ENCODE assay signal across 16 cellular contexts in genomic region chr9:126752881-126753670, GRCh38.
"Had no signal": no experiment of that assay in that cellular context is flagged by ENCODE, and none has a peak within 500 bp of the region (broad histone marks: within the 10 kb centered on the region; RNA-seq: fewer than 3 reads in every experiment).

No MANE protein-coding gene starts in this region.

- H3K36me3 Mint-ChIP-seq: activated naive CD8-positive, alpha-beta T cell treated with anti-CD3 and anti-CD28 coated beads for 36 hours; brain; naive thymus-derived CD4-positive, alpha-beta T cell had no signal

- H3K27ac ChIP-seq: thoracic aorta had no signal

- H3K27me3 Mint-ChIP-seq: activated CD8-positive, alpha-beta T cell treated with anti-CD3 and anti-CD28 coated beads for 36 hours had no signal

- DNase-seq: activated B cell treated with CpG ODN at 0.5 μM for 24 hours; activated CD4-positive, alpha-beta T cell treated with anti-CD3 and anti-CD28 coated beads for 48 hours; activated CD8-positive, alpha-beta memory T cell treated with anti-CD3 and anti-CD28 coated beads, Interleukin-2, amount 50 U/mL, for 4 hours; activated CD8-positive, alpha-beta T cell treated with anti-CD3 and anti-CD28 coated beads for 36 hours; activated naive CD8-positive, alpha-beta T cell treated with anti-CD3 and anti-CD28 coated beads for 36 hours; activated T-cell treated with anti-CD3 and anti-CD28 coated beads, Interleukin-2, amount 50 U/mL, for 72 hours; effector memory CD4-positive, alpha-beta T cell; mucosa of descending colon; right cardiac atrium; stimulated activated naive CD8-positive, alpha-beta T cell treated with anti-CD3 and anti-CD28 coated beads, Interleukin-15, amount 100 ng/mL, for 72 hours had no signal

- H3K4me3 ChIP-seq: mucosa of descending colon, skin epidermis, thoracic aorta had no signal

- H3K4me3 Mint-ChIP-seq: activated B cell treated with CpG ODN at 0.5 μM for 24 hours; activated CD8-positive, alpha-beta T cell treated with anti-CD3 and anti-CD28 coated beads for 36 hours; activated naive CD8-positive, alpha-beta T cell treated with anti-CD3 and anti-CD28 coated beads for 36 hours; activated T-cell treated with anti-CD3 and anti-CD28 coated beads, Interleukin-2, amount 50 U/mL, for 72 hours; brain; central memory CD8-positive, alpha-beta T cell; dendritic cell treated with granulocyte-macrophage colony-stimulating factor and Interleukin-4, amounts not matched to agents 40 ng/mL and 50 ng/mL, for 4 days; naive thymus-derived CD4-positive, alpha-beta T cell; stimulated activated naive CD8-positive, alpha-beta T cell treated with anti-CD3 and anti-CD28 coated beads, Interleukin-15, amount 100 ng/mL, for 72 hours had no signal

- H3K36me3 ChIP-seq: thoracic aorta had no signal

- ATAC-seq: activated CD8-positive, alpha-beta T cell treated with anti-CD3 and anti-CD28 coated beads for 36 hours; activated T-cell treated with anti-CD3 and anti-CD28 coated beads, Interleukin-2, amount 50 U/mL, for 72 hours; naive thymus-derived CD4-positive, alpha-beta T cell; right cardiac atrium; stimulated activated naive CD8-positive, alpha-beta T cell treated with anti-CD3 and anti-CD28 coated beads, Interleukin-15, amount 100 ng/mL, for 72 hours had no signal

- H3K9me3 ChIP-seq: mucosa of descending colon, thoracic aorta had no signal

- H3K27ac Mint-ChIP-seq: activated B cell treated with CpG ODN at 0.5 μM for 24 hours; activated CD8-positive, alpha-beta T cell treated with anti-CD3 and anti-CD28 coated beads for 36 hours; activated naive CD8-positive, alpha-beta T cell treated with anti-CD3 and anti-CD28 coated beads for 36 hours; activated T-cell treated with anti-CD3 and anti-CD28 coated beads, Interleukin-2, amount 50 U/mL, for 72 hours; brain; dendritic cell treated with granulocyte-macrophage colony-stimulating factor and Interleukin-4, amounts not matched to agents 40 ng/mL and 50 ng/mL, for 4 days; naive thymus-derived CD4-positive, alpha-beta T cell; stimulated activated naive CD8-positive, alpha-beta T cell treated with anti-CD3 and anti-CD28 coated beads, Interleukin-15, amount 100 ng/mL, for 72 hours had no signal

- H3K9me3 Mint-ChIP-seq: activated B cell treated with CpG ODN at 0.5 μM for 24 hours; activated CD8-positive, alpha-beta T cell treated with anti-CD3 and anti-CD28 coated beads for 36 hours; activated naive CD8-positive, alpha-beta T cell treated with anti-CD3 and anti-CD28 coated beads for 36 hours; activated T-cell treated with anti-CD3 and anti-CD28 coated beads, Interleukin-2, amount 50 U/mL, for 72 hours; central memory CD8-positive, alpha-beta T cell; dendritic cell treated with granulocyte-macrophage colony-stimulating factor and Interleukin-4, amounts not matched to agents 40 ng/mL and 50 ng/mL, for 4 days; naive thymus-derived CD4-positive, alpha-beta T cell; stimulated activated naive CD8-positive, alpha-beta T cell treated with anti-CD3 and anti-CD28 coated beads, Interleukin-15, amount 100 ng/mL, for 72 hours had no signal
